14 cellular contexts compared by ENCODE assay signal in genomic region chr12:27243006-27243405, GRCh38. TPM values are rescaled to one million over a fixed set of nuclear protein-coding genes. Genes with fewer than 3 reads are reported as not detected.
DNase-seq lines count a peak whose midpoint lies in the region; ATAC-seq and TF ChIP-seq lines count a peak whose summit lies in the region.
"Had no signal": no experiment of that assay in that cellular context is flagged by ENCODE, and none has a peak within 500 bp of the region (broad histone marks: within the 10 kb centered on the region; RNA-seq: fewer than 3 reads in every experiment).

No MANE protein-coding gene starts in this region.

- intact Hi-C loops in CD4-positive, alpha-beta T cell (cut with DNase I, micrococcal nuclease) = loop anchor here (2.0 to 10.0 kb wide), 4 partner anchors 220 to 952 kb away; partner anchors contain the start of genes CCDC91 (in 1 of the 2), MED21 (in 1 of the 2), PPFIBP1 (in 1 of the 2) and TM7SF3 (in 1 of the 2)
- intact Hi-C loops in activated T-helper 2 cell treated with anti-CD3 and anti-CD28 coated beads, Interferon-gamma antibody, Interleukin-2, Interleukin-4, amounts not matched to agents 10 μg/mL and 5 μg/mL and 100 μg/mL, durations not matched to agents 14 hours and 24 hours and 36 hours (cut with micrococcal nuclease) = loop anchor here (1.0 to 10.0 kb wide), 5 partner anchors 64 to 1009 kb away; partner anchors contain the start of genes BMAL2, FGFR1OP2, INTS13 and TM7SF3

- H3K4me1 Mint-ChIP-seq in CD4-positive, alpha-beta T cell (ENCODE audit: low read depth) = peaks cover 64% of the 10 kb centered on the region
- peaks cover 45% of the 10 kb centered on the region for H3K4me1 Mint-ChIP-seq in activated T-helper 2 cell treated with anti-CD3 and anti-CD28 coated beads, Interferon-gamma antibody, Interleukin-2, Interleukin-4, amounts not matched to agents 10 μg/mL and 5 μg/mL and 100 μg/mL, durations not matched to agents 14 hours and 24 hours and 36 hours (ENCODE audit: low read depth)
- H3K4me1 Mint-ChIP-seq in nephron progenitor cell = peaks cover 26% of the 10 kb centered on the region
- H3K4me1 Mint-ChIP-seq in stimulated activated naive B cell treated with anti-CD40 and anti-IgM and Interleukin-4, amounts not matched to agents 10 μg/mL and 1 μg/mL and 100 μg/mL, for 72 hours = peaks cover 35 to 54% of the 10 kb centered on the region in 2 donors

- CTCF ChIA-PET in CD4-positive, alpha-beta T cell (lab: Charles Lee) = no interaction called here

- H3K9me3 ChIP-seq in CD4-positive, alpha-beta T cell (ENCODE audit: control insufficient read depth, low read length) = no peaks in the 10 kb centered on the region
- H3K9me3 ChIP-seq: Peyer's patch had no signal

- H3K4me3 Mint-ChIP-seq in CD4-positive, alpha-beta T cell = peak overlapping the region; percentile 99
- peak overlapping the region; percentile 96 for H3K4me3 Mint-ChIP-seq in activated T-helper 2 cell treated with anti-CD3 and anti-CD28 coated beads, Interferon-gamma antibody, Interleukin-2, Interleukin-4, amounts not matched to agents 10 μg/mL and 5 μg/mL and 100 μg/mL, durations not matched to agents 14 hours and 24 hours and 36 hours (ENCODE audit: low read depth)
- H3K4me3 Mint-ChIP-seq in nephron progenitor cell = peak overlapping the region; percentile 99
- no peak overlapping the region for H3K4me3 Mint-ChIP-seq in stimulated activated naive B cell treated with anti-CD40 and anti-IgM and Interleukin-4, amounts not matched to agents 10 μg/mL and 1 μg/mL and 100 μg/mL, for 72 hours

- no peak overlapping the region for H3K4me3 ChIP-seq in GM12865 (ENCODE audit: low read depth, low read length)

- no peaks in the 10 kb centered on the region for H3K27me3 Mint-ChIP-seq in CD4-positive, alpha-beta T cell
- H3K27me3 Mint-ChIP-seq in activated T-helper 2 cell treated with anti-CD3 and anti-CD28 coated beads, Interferon-gamma antibody, Interleukin-2, Interleukin-4, amounts not matched to agents 10 μg/mL and 5 μg/mL and 100 μg/mL, durations not matched to agents 14 hours and 24 hours and 36 hours (ENCODE audit: low read depth) = no peaks in the 10 kb centered on the region
- peaks cover 11% of the 10 kb centered on the region for H3K27me3 Mint-ChIP-seq in nephron progenitor cell (ENCODE audit: low read depth, poor library complexity)
- no peaks in the 10 kb centered on the region for H3K27me3 Mint-ChIP-seq in stimulated activated naive B cell treated with anti-CD40 and anti-IgM and Interleukin-4, amounts not matched to agents 10 μg/mL and 1 μg/mL and 100 μg/mL, for 72 hours

- no peak for DNase-seq in CD4-positive, alpha-beta T cell
- peak; percentile 64 for DNase-seq in GM12865 (ENCODE audit: low read depth)
- DNase-seq in activated T-helper 2 cell treated with anti-CD3 and anti-CD28 coated beads, Interferon-gamma antibody, Interleukin-2, Interleukin-4, amounts not matched to agents 10 μg/mL and 5 μg/mL and 100 μg/mL, durations not matched to agents 14 hours and 24 hours and 36 hours (ENCODE audit: low spot score) = no peak
- DNase-seq in nephron progenitor cell = no peak
- no peak for DNase-seq in activated gamma-delta T cell treated with Interleukin-2 at 50 U/mL for 16 hours
- DNase-seq in stimulated activated naive B cell treated with anti-CD40 and anti-IgM and Interleukin-4, amounts not matched to agents 10 μg/mL and 1 μg/mL and 100 μg/mL, for 72 hours = no peak
- DNase-seq: mesenchymal stem cell; MM.1S; NCI-H2227 treated with DMSO at 0.1 percent for 48 hours; Peyer's patch; retina; stimulated activated CD4-positive, alpha-beta T cell treated with anti-CD3 and anti-CD28 coated beads, Interleukin-4, amount 100 ng/mL, for 4 hours had no signal

- no peak overlapping the region for H3K27ac ChIP-seq in CD4-positive, alpha-beta T cell (ENCODE audit: low read depth, low read length)

- no peaks in the 10 kb centered on the region for H3K27me3 ChIP-seq in CD4-positive, alpha-beta T cell (ENCODE audit: control insufficient read depth, insufficient read depth, low read length)
- H3K27me3 ChIP-seq: Peyer's patch had no signal

- H3K36me3 Mint-ChIP-seq in CD4-positive, alpha-beta T cell (ENCODE audit: low read depth) = peaks cover 9% of the 10 kb centered on the region
- H3K36me3 Mint-ChIP-seq in activated T-helper 2 cell treated with anti-CD3 and anti-CD28 coated beads, Interferon-gamma antibody, Interleukin-2, Interleukin-4, amounts not matched to agents 10 μg/mL and 5 μg/mL and 100 μg/mL, durations not matched to agents 14 hours and 24 hours and 36 hours (ENCODE audit: low read depth) = peaks cover 7% of the 10 kb centered on the region
- peaks cover 1% of the 10 kb centered on the region for H3K36me3 Mint-ChIP-seq in nephron progenitor cell (ENCODE audit: low read depth)
- peaks cover 18 to 26% of the 10 kb centered on the region in 2 donors for H3K36me3 Mint-ChIP-seq in stimulated activated naive B cell treated with anti-CD40 and anti-IgM and Interleukin-4, amounts not matched to agents 10 μg/mL and 1 μg/mL and 100 μg/mL, for 72 hours

- no peak for TF ChIP-seq CTCF in CD4-positive, alpha-beta T cell (IDR thresholded peaks at IDR 0.05)
- TF ChIP-seq CTCF in GM12865 (IDR thresholded peaks at IDR 0.05; ENCODE audit: insufficient read depth, low read depth, low read length, missing control alignments) (no peak), nephron progenitor cell (IDR thresholded peaks at IDR 0.05) (no peak)

- POLR2A ChIA-PET in CD4-positive, alpha-beta T cell (lab: Charles Lee) = interaction anchor here (1.1 to 2.5 kb wide), 2 partner anchors 220 to 271 kb away, joined by 3 to 16 read pairs; partner anchors contain the start of gene MED21

- ATAC-seq in CD4-positive, alpha-beta T cell (ENCODE audit: poor library complexity) = no peak
- ATAC-seq in GM21423 (IDR thresholded peaks at IDR 0.05; ENCODE audit: unreplicated experiment) (no peak), HG03280 (IDR thresholded peaks at IDR 0.05; ENCODE audit: unreplicated experiment) (no peak)
- ATAC-seq in stimulated activated naive B cell treated with anti-CD40 and anti-IgM and Interleukin-4, amounts not matched to agents 10 μg/mL and 1 μg/mL and 100 μg/mL, for 72 hours (replicated peaks) = no peak

- H3K9me3 Mint-ChIP-seq in CD4-positive, alpha-beta T cell = no peaks in the 10 kb centered on the region
- H3K9me3 Mint-ChIP-seq in activated T-helper 2 cell treated with anti-CD3 and anti-CD28 coated beads, Interferon-gamma antibody, Interleukin-2, Interleukin-4, amounts not matched to agents 10 μg/mL and 5 μg/mL and 100 μg/mL, durations not matched to agents 14 hours and 24 hours and 36 hours = peaks cover 6% of the 10 kb centered on the region
- peaks cover 7% of the 10 kb centered on the region for H3K9me3 Mint-ChIP-seq in nephron progenitor cell
- H3K9me3 Mint-ChIP-seq in stimulated activated naive B cell treated with anti-CD40 and anti-IgM and Interleukin-4, amounts not matched to agents 10 μg/mL and 1 μg/mL and 100 μg/mL, for 72 hours = no peaks in the 10 kb centered on the region

- H3K27ac Mint-ChIP-seq in CD4-positive, alpha-beta T cell = peak overlapping the region; percentile 92
- H3K27ac Mint-ChIP-seq in activated T-helper 2 cell treated with anti-CD3 and anti-CD28 coated beads, Interferon-gamma antibody, Interleukin-2, Interleukin-4, amounts not matched to agents 10 μg/mL and 5 μg/mL and 100 μg/mL, durations not matched to agents 14 hours and 24 hours and 36 hours = peak overlapping the region; percentile 94
- no peak overlapping the region for H3K27ac Mint-ChIP-seq in nephron progenitor cell
- H3K27ac Mint-ChIP-seq in stimulated activated naive B cell treated with anti-CD40 and anti-IgM and Interleukin-4, amounts not matched to agents 10 μg/mL and 1 μg/mL and 100 μg/mL, for 72 hours = no peak overlapping the region

RNA-seq across cellular contexts. Expression of gene STK38L, which starts 1.1 kb away (rescaled TPM):
- total RNA-seq in CD4-positive, alpha-beta T cell = 10 to 100 TPM; 18.3 to 21.0 TPM
- total RNA-seq in activated T-helper 2 cell treated with anti-CD3 and anti-CD28 coated beads, Interferon-gamma antibody, Interleukin-2, Interleukin-4, amounts not matched to agents 10 μg/mL and 5 μg/mL and 100 μg/mL, durations not matched to agents 14 hours and 24 hours and 36 hours = 23.4 and 24.2 TPM in 2 replicates

Comparison
In these comparisons a context has a peak if more than half of its experiments do, and no peak if none do; other contexts are left out.
1. H3K27ac Mint-ChIP-seq: peak in CD4-positive, alpha-beta T cell (single experiment) and activated T-helper 2 cell treated with anti-CD3 and anti-CD28 coated beads, Interferon-gamma antibody, Interleukin-2, Interleukin-4, amounts not matched to agents 10 μg/mL and 5 μg/mL and 100 μg/mL, durations not matched to agents 14 hours and 24 hours and 36 hours (single experiment); none in nephron progenitor cell (single experiment) and stimulated activated naive B cell treated with anti-CD40 and anti-IgM and Interleukin-4, amounts not matched to agents 10 μg/mL and 1 μg/mL and 100 μg/mL, for 72 hours (single experiment).
2. H3K4me3 Mint-ChIP-seq: peak in CD4-positive, alpha-beta T cell (single experiment), activated T-helper 2 cell treated with anti-CD3 and anti-CD28 coated beads, Interferon-gamma antibody, Interleukin-2, Interleukin-4, amounts not matched to agents 10 μg/mL and 5 μg/mL and 100 μg/mL, durations not matched to agents 14 hours and 24 hours and 36 hours (single experiment) and nephron progenitor cell (single experiment); none in stimulated activated naive B cell treated with anti-CD40 and anti-IgM and Interleukin-4, amounts not matched to agents 10 μg/mL and 1 μg/mL and 100 μg/mL, for 72 hours (0 of 2).